ENCODE assay signal across 13 cellular contexts in the genomic region with DNA sequence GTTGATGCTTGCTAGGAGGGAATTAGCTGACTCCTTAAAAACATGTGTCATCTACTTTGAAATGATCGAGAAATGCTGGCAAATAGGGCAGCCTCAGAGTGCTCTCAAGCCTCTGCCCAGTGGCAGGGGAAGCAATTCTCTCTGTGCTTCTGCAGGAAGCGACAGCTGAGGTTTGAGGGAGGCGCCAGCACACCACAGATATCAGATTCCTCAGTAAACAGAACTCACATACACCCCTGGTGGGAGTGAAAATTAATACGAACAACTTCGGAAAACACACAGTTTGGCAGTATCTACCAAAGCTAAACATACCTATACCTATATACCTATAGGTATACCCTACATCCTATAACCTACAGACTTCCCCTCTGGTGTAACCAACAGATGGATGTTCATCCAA.
DNase-seq lines count a peak whose midpoint lies in the region; ATAC-seq, FAIRE-seq and TF ChIP-seq lines count a peak whose summit lies in the region.
"Had no signal": no experiment of that assay in that cellular context is flagged by ENCODE, and none has a peak within 500 bp of the region (broad histone marks: within the 10 kb centered on the region; RNA-seq: fewer than 3 reads in every experiment).

No MANE protein-coding gene starts in this region.

- DNase-seq in cardiac muscle cell (ENCODE audit: low read depth in 1 of 2, low spot score in 1 of 2) (peak; percentile 1 to 30), left ventricle myocardium superior (no peak), NCI-H2196 (lab: John Stamatoyannopoulos, UW; ENCODE audit: unreplicated experiment) (peak; percentile 26), UCSD-AML1 (lab: John Stamatoyannopoulos, UW; ENCODE audit: unreplicated experiment) (peak; percentile 54), urothelium cell line (ENCODE audit: low spot score) (peak; percentile 31), T1000 (lab: John Stamatoyannopoulos, UW) (no peak)
- DNase-seq: activated CD8-positive, alpha-beta T cell treated with anti-CD3 and anti-CD28 coated beads for 36 hours; GF-D8; natural killer cell; stimulated activated CD4-positive, alpha-beta T cell treated with anti-CD3 and anti-CD28 coated beads, Interleukin-15, amount 100 ng/mL, for 24 hours had no signal

- no peak overlapping the region for H3K27ac ChIP-seq in cardiac muscle cell
- H3K27ac ChIP-seq: SJSA1 had no signal

- TF ChIP-seq CTCF in cardiac muscle cell (IDR thresholded peaks at IDR 0.05; ENCODE audit: low read depth, low read length): no peak

- intact Hi-C loops in left ventricle myocardium superior (cut with micrococcal nuclease): no loop called here

- ATAC-seq in left ventricle myocardium superior: no peak
- no peak for ATAC-seq in HG03280 (IDR thresholded peaks at IDR 0.05; ENCODE audit: unreplicated experiment)
- no peak for ATAC-seq in GM18511 (IDR thresholded peaks at IDR 0.05; ENCODE audit: unreplicated experiment)
- ATAC-seq: activated CD8-positive, alpha-beta T cell treated with anti-CD3 and anti-CD28 coated beads for 36 hours had no signal

- FAIRE-seq in urothelium cell line (lab: Jason Lieb, UNC): no peak

- H3K27me3 ChIP-seq in cardiac muscle cell: no peaks in the 10 kb centered on the region

- H3K4me3 ChIP-seq in cardiac muscle cell: no peak overlapping the region
- H3K4me3 ChIP-seq: SJSA1 had no signal

- H3K4me1 ChIP-seq in cardiac muscle cell (ENCODE audit: low read depth): no peaks in the 10 kb centered on the region
- H3K4me1 ChIP-seq: SJSA1 had no signal

- H3K9me3 ChIP-seq in cardiac muscle cell (ENCODE audit: low read depth): no peaks in the 10 kb centered on the region
- H3K9me3 ChIP-seq: SJSA1 had no signal

- H3K36me3 ChIP-seq in cardiac muscle cell: no peaks in the 10 kb centered on the region
- H3K36me3 ChIP-seq: SJSA1 had no signal

Comparison
In these comparisons a context has a peak if more than half of its experiments do, and no peak if none do; other contexts are left out.
1. DNase-seq: peak in cardiac muscle cell (2 of 2), NCI-H2196 (single experiment), UCSD-AML1 (single experiment) and urothelium cell line (single experiment); none in left ventricle myocardium superior (single experiment) and T1000 (single experiment).